Comparison of ENCODE assay signal across 18 cellular contexts in genomic region chr3:171125010-171125409, GRCh38.
"Had no signal": no experiment of that assay in that cellular context is flagged by ENCODE, and none has a peak within 500 bp of the region (broad histone marks: within the 10 kb centered on the region; RNA-seq: fewer than 3 reads in every experiment).

No MANE protein-coding gene starts in this region.

- H3K27ac ChIP-seq: gastrocnemius medialis, heart right ventricle, left lung, pancreas had no signal

- H3K4me3 ChIP-seq: gastrocnemius medialis, heart right ventricle, left lung, mucosa of descending colon, pancreas had no signal

- ATAC-seq: activated CD8-positive, alpha-beta T cell treated with anti-CD3 and anti-CD28 coated beads for 36 hours; activated naive CD4-positive, alpha-beta T cell treated with anti-CD3 and anti-CD28 coated beads, Interleukin-2, amount 50 U/mL, for 72 hours; gastrocnemius medialis; heart right ventricle; left lung; mucosa of descending colon; naive thymus-derived CD4-positive, alpha-beta T cell; pancreas; stimulated activated memory B cell treated with anti-CD40 and anti-IgM and Interleukin-4, amounts not matched to agents 10 μg/mL and 1 μg/mL and 100 μg/mL, for 72 hours had no signal

- H3K4me1 ChIP-seq: gastrocnemius medialis, left lung, pancreas had no signal

- DNase-seq: activated B cell treated with CpG ODN at 0.5 μM for 24 hours; activated CD4-positive, alpha-beta T cell treated with anti-CD3 and anti-CD28 coated beads for 48 hours; activated CD8-positive, alpha-beta T cell treated with anti-CD3 and anti-CD28 coated beads for 36 hours; activated effector memory CD4-positive, alpha-beta T cell treated with anti-CD3 and anti-CD28 coated beads, Interleukin-2, amount 50 U/mL, for 16 hours; activated T-cell treated with anti-CD3 and anti-CD28 coated beads, Interleukin-2, amount 50 U/mL, for 48 hours; effector CD8-positive, alpha-beta T cell; gastrocnemius medialis; heart right ventricle; left lung; mammary epithelial cell; mucosa of descending colon; naive thymus-derived CD4-positive, alpha-beta T cell; pancreas; retina; stimulated activated CD4-positive, alpha-beta T cell treated with anti-CD3 and anti-CD28 coated beads, Interleukin-2, amount 100 ng/mL, for 48 hours; T-helper 2 cell had no signal

- H3K9me3 ChIP-seq: gastrocnemius medialis, heart right ventricle, left lung, mucosa of descending colon, pancreas had no signal

- H3K27me3 ChIP-seq: gastrocnemius medialis, heart right ventricle, left lung, pancreas had no signal
